Comparison of ENCODE assay signal across 8 cellular contexts in the genomic region with DNA sequence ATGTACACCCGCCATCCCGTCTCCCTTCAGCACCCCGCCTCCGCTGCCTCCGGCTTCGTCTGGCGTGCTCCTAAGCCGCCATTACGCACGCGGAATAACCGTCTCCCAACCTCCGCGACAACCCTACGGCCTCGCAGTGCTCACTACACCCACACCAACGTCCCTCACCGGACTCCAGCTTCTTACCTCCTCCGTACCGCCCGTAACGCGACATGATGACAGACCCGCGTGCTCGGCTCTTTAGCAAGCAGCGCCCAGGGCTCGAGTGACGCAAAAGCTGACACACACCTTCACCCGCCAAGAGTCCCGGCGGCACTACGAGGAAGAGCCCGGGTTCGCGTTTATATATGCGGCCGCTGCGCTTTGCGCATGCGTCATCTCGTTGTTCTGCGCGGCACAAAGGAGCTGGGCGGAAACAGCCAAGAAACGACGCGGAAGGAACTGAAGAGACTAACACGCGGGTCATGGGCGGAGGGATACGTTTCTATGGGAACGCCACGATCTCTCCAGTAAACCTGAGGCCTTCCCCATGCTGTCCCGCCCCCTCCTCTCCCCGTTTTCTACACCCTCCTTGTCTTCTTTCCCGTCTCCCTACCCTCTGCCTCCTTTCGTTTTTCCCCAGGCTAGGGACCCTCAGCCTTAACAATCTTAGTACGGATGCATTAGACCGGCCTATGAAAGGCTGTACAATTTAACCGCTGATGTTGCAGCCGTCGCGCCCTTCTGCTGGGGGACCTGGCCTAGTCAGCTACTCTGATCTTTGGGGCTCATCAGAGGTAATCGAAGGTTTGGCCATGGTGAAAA. TPM values are rescaled to one million over a fixed set of nuclear protein-coding genes. Genes with fewer than 3 reads are reported as not detected.
DNase-seq lines count a peak whose midpoint lies in the region; ATAC-seq and TF ChIP-seq lines count a peak whose summit lies in the region.

A gene (minus strand): TSS at position 319 of the 804 bp plus-strand sequence. CDS start 105 bp downstream, at position 214.

- DNase-seq in ELR (ENCODE audit: low read depth) (peak; percentile 100), H9 (peak; percentile 99), MM.1S (peak; percentile 99), SIG-M5 (lab: John Stamatoyannopoulos, UW) (peak; percentile 87), activated gamma-delta T cell (lab: John Stamatoyannopoulos, UW) (peak; percentile 82), fibroblast of the conjunctiva (ENCODE audit: low read depth) (peak; percentile 99), nephron progenitor cell (peak; percentile 96)
- DNase-seq in stimulated activated naive CD8-positive, alpha-beta T cell treated with anti-CD3 and anti-CD28 coated beads, Interleukin-15, amount 100 ng/mL, for 72 hours: peak; percentile 97 to 99

- H3K23ac ChIP-seq in H9 (ENCODE audit: insufficient read length, low read depth, low read length): no peak within 1 kb of the TSS

- no peak within 1 kb of the TSS for H2BK20ac ChIP-seq in H9 (ENCODE audit: low read depth, low read length, poor library complexity, severe bottlenecking)

- H3K14ac ChIP-seq in H9 (ENCODE audit: insufficient read depth, low read length): peak within 1 kb of the TSS; percentile 99

- no peak within 1 kb of the TSS for H2BK120ac ChIP-seq in H9 (ENCODE audit: low read depth, low read length, poor library complexity, severe bottlenecking)

- H3K4me2 ChIP-seq in H9 (ENCODE audit: insufficient read depth, insufficient read length, low read length): peak within 1 kb of the TSS; percentile 63
- peak within 1 kb of the TSS; percentile 90 for H3K4me2 ChIP-seq in MM.1S (ENCODE audit: low read depth, low read length)

- no peaks in the 10 kb centered on the region for H3K79me1 ChIP-seq in H9 (ENCODE audit: insufficient read depth, low read depth, low read length, poor library complexity, severe bottlenecking)

- H4K5ac ChIP-seq in H9 (ENCODE audit: insufficient read length, low read depth, low read length): peak within 1 kb of the TSS; percentile 95

- ATAC-seq in stimulated activated naive CD8-positive, alpha-beta T cell treated with anti-CD3 and anti-CD28 coated beads, Interleukin-15, amount 100 ng/mL, for 72 hours: peak; percentile 88

- H4K91ac ChIP-seq in H9 (ENCODE audit: insufficient read length, low read depth, low read length): no peak within 1 kb of the TSS

- peaks cover 38 to 43% of the 10 kb centered on the region in 2 experiments for H3K4me1 Mint-ChIP-seq in H9
- peaks cover 48% of the 10 kb centered on the region for H3K4me1 Mint-ChIP-seq in nephron progenitor cell
- peaks cover 62% of the 10 kb centered on the region for H3K4me1 Mint-ChIP-seq in stimulated activated naive CD8-positive, alpha-beta T cell treated with anti-CD3 and anti-CD28 coated beads, Interleukin-15, amount 100 ng/mL, for 72 hours

- peaks cover 44 to 50% (median 48%) of the 10 kb centered on the region in 3 experiments for H3K36me3 Mint-ChIP-seq in H9 (ENCODE audit: insufficient read depth in 1 of 3, low read depth in 3 of 3)
- peaks cover 44% of the 10 kb centered on the region for H3K36me3 Mint-ChIP-seq in nephron progenitor cell (ENCODE audit: low read depth)

- H3K4ac ChIP-seq in H9 (ENCODE audit: low read depth, low read length): no peak within 1 kb of the TSS; the same call in 1 of the 2 replicates

- peak within 1 kb of the TSS; percentile 82 for H3K56ac ChIP-seq in H9 (ENCODE audit: insufficient read length, low read depth, low read length)

- no CpG with 5 or more reads among the region's 65 CpGs for WGBS in H9 (ENCODE audit: extremely low coverage, insufficient read length, low lambda C conversion rate)

- H3K27me3 ChIP-seq in H9 (ENCODE audit: insufficient read depth, low read length): no peaks in the 10 kb centered on the region
- no peaks in the 10 kb centered on the region for H3K27me3 ChIP-seq in MM.1S (replicated peaks; ENCODE audit: insufficient read depth, low read length)

- peak within 1 kb of the TSS; percentile 99 for H3K18ac ChIP-seq in H9 (ENCODE audit: insufficient read length, low read depth, low read length)

- no peaks in the 10 kb centered on the region for H3K9me2 ChIP-seq in MM.1S (replicated peaks; ENCODE audit: insufficient read depth, low read length)

- H3K79me2 ChIP-seq in H9 (ENCODE audit: insufficient read depth, low read length) (peaks cover 20% of the 10 kb centered on the region), MM.1S (ENCODE audit: low read length) (peaks cover 49% of the 10 kb centered on the region)

- H3K9me3 ChIP-seq in H9 (ENCODE audit: control insufficient read depth, low read depth, low read length) (no peaks in the 10 kb centered on the region), MM.1S (replicated peaks; ENCODE audit: insufficient read depth, low read length) (no peaks in the 10 kb centered on the region)

- H2AFZ ChIP-seq in H9 (ENCODE audit: low read length) (no peak within 1 kb of the TSS), MM.1S (ENCODE audit: low read length) (peak within 1 kb of the TSS; percentile 82)

- no peak within 1 kb of the TSS for H3T11ph ChIP-seq in H9 (ENCODE audit: low read length)

- H3K4me1 ChIP-seq in H9 (ENCODE audit: insufficient read depth, low read length) (no peaks in the 10 kb centered on the region), MM.1S (ENCODE audit: low read length) (peaks cover 41% of the 10 kb centered on the region)

- H3K4me3 ChIP-seq in MM.1S (ENCODE audit: low read length): peak within 1 kb of the TSS; percentile 97

- peak within 1 kb of the TSS; percentile 93 for H2BK5ac ChIP-seq in H9 (ENCODE audit: insufficient read length, low read length)

- H3K27me3 Mint-ChIP-seq in H9 (ENCODE audit: low read depth) (peaks cover 5% of the 10 kb centered on the region), nephron progenitor cell (ENCODE audit: low read depth, poor library complexity) (no peaks in the 10 kb centered on the region)
- H3K27me3 Mint-ChIP-seq in stimulated activated naive CD8-positive, alpha-beta T cell treated with anti-CD3 and anti-CD28 coated beads, Interleukin-15, amount 100 ng/mL, for 72 hours: no peaks in the 10 kb centered on the region

- H2BK12ac ChIP-seq in H9 (ENCODE audit: insufficient read length, low read depth, low read length): no peak within 1 kb of the TSS

- no peaks in the 10 kb centered on the region for H4K20me1 ChIP-seq in H9 (ENCODE audit: control insufficient read depth, insufficient read depth, insufficient read length)
- H4K20me1 ChIP-seq in MM.1S (ENCODE audit: insufficient read depth, low read length): peaks cover 35% of the 10 kb centered on the region

- H3K36me3 ChIP-seq in MM.1S (replicated peaks; ENCODE audit: insufficient read depth, low read length): peaks cover 30% of the 10 kb centered on the region

- H3K9ac ChIP-seq in H9 (ENCODE audit: extremely low read depth, insufficient read length, low read length): peak within 1 kb of the TSS; percentile 99
- H3K9ac ChIP-seq in MM.1S (ENCODE audit: low read length): peak within 1 kb of the TSS; percentile 99

- TF ChIP-seq CTCF in H9 (conservative IDR thresholded peaks at IDR 0.05) (no peak), MM.1S (IDR thresholded peaks at IDR 0.05; ENCODE audit: low read length) (no peak), nephron progenitor cell (IDR thresholded peaks at IDR 0.05) (no peak)

- H4K8ac ChIP-seq in H9 (replicated peaks; ENCODE audit: insufficient read length, low read depth, low read length): peak within 1 kb of the TSS; percentile 89

- peaks cover 35% of the 10 kb centered on the region for H3F3A ChIP-seq in MM.1S (ENCODE audit: insufficient read depth, low read length)

- no peak within 1 kb of the TSS for H2AK5ac ChIP-seq in H9 (ENCODE audit: insufficient read length, low read length)

- H3K4me3 Mint-ChIP-seq in H9 (peak within 1 kb of the TSS; percentile 100), nephron progenitor cell (peak within 1 kb of the TSS; percentile 99)
- H3K4me3 Mint-ChIP-seq in stimulated activated naive CD8-positive, alpha-beta T cell treated with anti-CD3 and anti-CD28 coated beads, Interleukin-15, amount 100 ng/mL, for 72 hours: peak within 1 kb of the TSS; percentile 96 to 97

- H3K27ac Mint-ChIP-seq in H9: peak within 1 kb of the TSS; percentile 99 to 100 (median 99)
- peak within 1 kb of the TSS; percentile 100 for H3K27ac Mint-ChIP-seq in nephron progenitor cell
- H3K27ac Mint-ChIP-seq in stimulated activated naive CD8-positive, alpha-beta T cell treated with anti-CD3 and anti-CD28 coated beads, Interleukin-15, amount 100 ng/mL, for 72 hours: peak within 1 kb of the TSS; percentile 100

- H3K9me3 Mint-ChIP-seq in H9: peaks cover 3 to 6% of the 10 kb centered on the region in 2 experiments; a peak in 4 of 5 replicates
- no peaks in the 10 kb centered on the region for H3K9me3 Mint-ChIP-seq in nephron progenitor cell
- H3K9me3 Mint-ChIP-seq in stimulated activated naive CD8-positive, alpha-beta T cell treated with anti-CD3 and anti-CD28 coated beads, Interleukin-15, amount 100 ng/mL, for 72 hours: no peaks in the 10 kb centered on the region

- H3K23me2 ChIP-seq in H9 (ENCODE audit: insufficient read length, low read depth, low read length, poor library complexity, severe bottlenecking): peaks cover 5% of the 10 kb centered on the region

- H3K27ac ChIP-seq in H9 (ENCODE audit: insufficient read length, low read depth, low read length): peak within 1 kb of the TSS; percentile 76
- H3K27ac ChIP-seq in MM.1S (ENCODE audit: low read length): peak within 1 kb of the TSS; percentile 88

- H2BK15ac ChIP-seq in H9 (ENCODE audit: low read depth, low read length): no peak within 1 kb of the TSS

RNA-seq across cellular contexts. Expression of the gene that starts here (rescaled TPM):
- total RNA-seq in H9 (2021): 576 and 589 TPM in 2 replicates

Comparison
In these comparisons a context has a peak if more than half of its experiments do, and no peak if none do; other contexts are left out.
1. Peak in every context shown above with its lines: DNase-seq, ATAC-seq, H3K4me3 ChIP-seq and H3K27ac ChIP-seq.